Comparison of ENCODE assay signal across 23 cellular contexts in the genomic region with DNA sequence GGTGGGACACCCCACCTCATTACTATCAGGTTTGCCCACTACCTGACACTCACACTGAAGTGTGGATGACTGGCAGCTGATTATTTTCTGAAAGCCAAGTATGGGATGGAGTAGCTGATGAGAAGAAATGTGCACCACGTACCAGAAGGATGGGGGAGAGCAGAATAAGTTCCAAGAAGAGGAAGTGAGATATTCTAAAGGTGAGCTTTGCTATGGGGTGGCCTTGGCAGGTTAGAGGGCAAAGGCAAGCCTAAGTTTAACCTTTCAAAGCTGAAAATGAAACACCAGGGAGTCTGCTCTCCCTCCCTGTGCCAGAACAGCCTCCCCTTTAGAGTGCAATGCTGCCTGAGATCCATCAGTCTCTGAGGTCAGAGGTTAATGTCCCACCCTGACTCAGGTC.
DNase-seq lines count a peak whose midpoint lies in the region; ATAC-seq and TF ChIP-seq lines count a peak whose summit lies in the region.
"Had no signal": no experiment of that assay in that cellular context is flagged by ENCODE, and none has a peak within 500 bp of the region (broad histone marks: within the 10 kb centered on the region; RNA-seq: fewer than 3 reads in every experiment).

No MANE protein-coding gene starts in this region.

- H3K27me3 Mint-ChIP-seq in stimulated activated naive B cell treated with anti-CD40 and anti-IgM and Interleukin-4, amounts not matched to agents 10 μg/mL and 1 μg/mL and 100 μg/mL, for 72 hours, result peaks cover 0 to 7% of the 10 kb centered on the region in 2 donors
- peaks cover 13% of the 10 kb centered on the region for H3K27me3 Mint-ChIP-seq in type B pancreatic cell

- no peak overlapping the region for H3K27ac Mint-ChIP-seq in stimulated activated naive B cell treated with anti-CD40 and anti-IgM and Interleukin-4, amounts not matched to agents 10 μg/mL and 1 μg/mL and 100 μg/mL, for 72 hours
- no peak overlapping the region for H3K27ac Mint-ChIP-seq in type B pancreatic cell
- H3K27ac Mint-ChIP-seq: activated naive CD4-positive, alpha-beta T cell treated with anti-CD3 and anti-CD28 coated beads for 36 hours; memory B cell; naive B cell; T-helper 1 cell treated with Interleukin-12 subunit alpha and Interleukin-12 subunit beta and Interleukin-4 antibody, amounts not matched to agents 30 μg/mL and 1 μg/mL, for 36 hours had no signal

- no peak for DNase-seq in stimulated activated naive B cell treated with anti-CD40 and anti-IgM and Interleukin-4, amounts not matched to agents 10 μg/mL and 1 μg/mL and 100 μg/mL, for 72 hours
- DNase-seq in NCI-H1048 (lab: John Stamatoyannopoulos, UW) (no peak), type B pancreatic cell (ENCODE audit: extremely low spot score, unreplicated experiment) (no peak), NCI-H524 treated with DMSO at 0.1 percent for 48 hours (lab: John Stamatoyannopoulos, UW) (no peak)
- DNase-seq: activated CD4-positive, alpha-beta T cell treated with anti-CD3 and anti-CD28 coated beads, Interleukin-2, amount 50 U/mL, for 4 hours; activated naive CD4-positive, alpha-beta T cell treated with anti-CD3 and anti-CD28 coated beads for 36 hours; activated T-cell treated with anti-CD3 and anti-CD28 coated beads for 4 hours; anterior cingulate cortex; central memory CD4-positive, alpha-beta T cell; DND-41; erythroblast; H9; naive B cell; pancreas; sigmoid colon; stimulated activated naive CD4-positive, alpha-beta T cell treated with Interleukin-2 at 50 U/mL for 16 hours; tibial artery had no signal

- no peak overlapping the region for H3K4me3 Mint-ChIP-seq in stimulated activated naive B cell treated with anti-CD40 and anti-IgM and Interleukin-4, amounts not matched to agents 10 μg/mL and 1 μg/mL and 100 μg/mL, for 72 hours
- H3K4me3 Mint-ChIP-seq in type B pancreatic cell, result no peak overlapping the region
- H3K4me3 Mint-ChIP-seq: activated naive CD4-positive, alpha-beta T cell treated with anti-CD3 and anti-CD28 coated beads for 36 hours; H9; memory B cell; naive B cell; T-helper 1 cell treated with Interleukin-12 subunit alpha and Interleukin-12 subunit beta and Interleukin-4 antibody, amounts not matched to agents 30 μg/mL and 1 μg/mL, for 36 hours had no signal

- peak; percentile 58 for ATAC-seq in GM19043 (IDR thresholded peaks at IDR 0.05; ENCODE audit: low read depth, unreplicated experiment)
- ATAC-seq in GM21723 (IDR thresholded peaks at IDR 0.05; ENCODE audit: unreplicated experiment), result peak; percentile 65
- ATAC-seq in HG03175 (IDR thresholded peaks at IDR 0.05; ENCODE audit: unreplicated experiment), result peak; percentile 70
- peak; percentile 42 to 57 for ATAC-seq in stimulated activated naive B cell treated with anti-CD40 and anti-IgM and Interleukin-4, amounts not matched to agents 10 μg/mL and 1 μg/mL and 100 μg/mL, for 72 hours (replicated peaks)
- ATAC-seq: Panc1, pancreas had no signal

- TF ChIP-seq CTCF in type B pancreatic cell (conservative IDR thresholded peaks at IDR 0.05), result no peak

- H3K36me3 Mint-ChIP-seq in stimulated activated naive B cell treated with anti-CD40 and anti-IgM and Interleukin-4, amounts not matched to agents 10 μg/mL and 1 μg/mL and 100 μg/mL, for 72 hours, result no peaks in the 10 kb centered on the region
- H3K36me3 Mint-ChIP-seq in type B pancreatic cell, result no peaks in the 10 kb centered on the region
- H3K36me3 Mint-ChIP-seq: memory B cell, naive B cell had no signal

- peaks cover 0 to 6% of the 10 kb centered on the region in 2 donors for H3K4me1 Mint-ChIP-seq in stimulated activated naive B cell treated with anti-CD40 and anti-IgM and Interleukin-4, amounts not matched to agents 10 μg/mL and 1 μg/mL and 100 μg/mL, for 72 hours
- no peaks in the 10 kb centered on the region for H3K4me1 Mint-ChIP-seq in type B pancreatic cell (ENCODE audit: unreplicated experiment)
- H3K4me1 Mint-ChIP-seq: memory B cell, naive B cell had no signal

- no peaks in the 10 kb centered on the region for H3K9me3 Mint-ChIP-seq in stimulated activated naive B cell treated with anti-CD40 and anti-IgM and Interleukin-4, amounts not matched to agents 10 μg/mL and 1 μg/mL and 100 μg/mL, for 72 hours
- no peaks in the 10 kb centered on the region for H3K9me3 Mint-ChIP-seq in type B pancreatic cell
- H3K9me3 Mint-ChIP-seq: activated naive CD4-positive, alpha-beta T cell treated with anti-CD3 and anti-CD28 coated beads for 36 hours; H9; memory B cell; T-helper 1 cell treated with Interleukin-12 subunit alpha and Interleukin-12 subunit beta and Interleukin-4 antibody, amounts not matched to agents 30 μg/mL and 1 μg/mL, for 36 hours had no signal
